In the genomic region with DNA sequence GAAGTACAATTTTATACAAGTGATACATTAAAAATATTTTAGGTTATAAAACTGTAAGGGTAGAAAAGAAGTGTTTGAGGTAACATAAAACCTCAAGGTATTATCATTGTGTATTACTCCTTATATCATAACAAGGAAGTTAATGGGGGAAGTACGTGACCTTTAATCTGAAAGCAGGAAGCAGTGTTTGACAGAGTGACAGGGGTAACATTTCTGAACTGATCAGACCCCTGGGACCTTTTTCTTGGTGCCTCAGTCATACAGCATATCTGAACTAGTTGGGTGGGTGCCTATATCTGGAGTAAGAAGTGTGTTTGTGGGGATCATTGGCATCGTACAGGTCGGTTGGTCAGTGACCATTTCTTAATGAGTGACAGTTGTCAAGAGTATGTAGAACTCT, we compare ENCODE assay signal across 1 cellular context.
TF ChIP-seq lines count a peak whose summit lies in the region.

No MANE protein-coding gene starts in this region.

TF ChIP-seq in HepG2, 621 proteins besides CTCF, POLR2A, EP300 and RAD21:
- TF ChIP-seq ATF6 (CRISPR knock-in tag; conservative IDR thresholded peaks at IDR 0.05) (no peak), TP53 (CRISPR knock-in tag; conservative IDR thresholded peaks at IDR 0.05) (no peak), HOXA5 (CRISPR knock-in tag; IDR thresholded peaks at IDR 0.05) (no peak), ZNF33B (CRISPR knock-in tag; IDR thresholded peaks at IDR 0.05) (no peak), TBX3 (IDR thresholded peaks at IDR 0.05; ENCODE audit: borderline replicate concordance) (no peak), TGIF2 (CRISPR knock-in tag; IDR thresholded peaks at IDR 0.05) (no peak), ZMAT3 (CRISPR knock-in tag; conservative IDR thresholded peaks at IDR 0.05) (no peak), KAT2B (IDR thresholded peaks at IDR 0.05; ENCODE audit: borderline replicate concordance, low read depth, low read length) (no peak)
- TF ChIP-seq, protein P1, sequence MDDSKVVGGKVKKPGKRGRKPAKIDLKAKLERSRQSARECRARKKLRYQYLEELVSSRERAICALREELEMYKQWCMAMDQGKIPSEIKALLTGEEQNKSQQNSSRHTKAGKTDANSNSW (CRISPR knock-in tag; IDR thresholded peaks at IDR 0.05; ENCODE audit: borderline replicate concordance): no peak
- TF ChIP-seq, protein P2, sequence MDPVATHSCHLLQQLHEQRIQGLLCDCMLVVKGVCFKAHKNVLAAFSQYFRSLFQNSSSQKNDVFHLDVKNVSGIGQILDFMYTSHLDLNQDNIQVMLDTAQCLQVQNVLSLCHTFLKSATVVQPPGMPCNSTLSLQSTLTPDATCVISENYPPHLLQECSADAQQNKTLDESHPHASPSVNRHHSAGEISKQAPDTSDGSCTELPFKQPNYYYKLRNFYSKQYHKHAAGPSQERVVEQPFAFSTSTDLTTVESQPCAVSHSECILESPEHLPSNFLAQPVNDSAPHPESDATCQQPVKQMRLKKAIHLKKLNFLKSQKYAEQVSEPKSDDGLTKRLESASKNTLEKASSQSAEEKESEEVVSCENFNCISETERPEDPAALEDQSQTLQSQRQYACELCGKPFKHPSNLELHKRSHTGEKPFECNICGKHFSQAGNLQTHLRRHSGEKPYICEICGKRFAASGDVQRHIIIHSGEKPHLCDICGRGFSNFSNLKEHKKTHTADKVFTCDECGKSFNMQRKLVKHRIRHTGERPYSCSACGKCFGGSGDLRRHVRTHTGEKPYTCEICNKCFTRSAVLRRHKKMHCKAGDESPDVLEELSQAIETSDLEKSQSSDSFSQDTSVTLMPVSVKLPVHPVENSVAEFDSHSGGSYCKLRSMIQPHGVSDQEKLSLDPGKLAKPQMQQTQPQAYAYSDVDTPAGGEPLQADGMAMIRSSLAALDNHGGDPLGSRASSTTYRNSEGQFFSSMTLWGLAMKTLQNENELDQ (CRISPR knock-in tag; IDR thresholded peaks at IDR 0.05; ENCODE audit: borderline replicate concordance): no peak
